Comparison of ENCODE assay signal across 26 cellular contexts in genomic region chr11:127639916-127640315, GRCh38.
DNase-seq lines count a peak whose midpoint lies in the region; ATAC-seq and TF ChIP-seq lines count a peak whose summit lies in the region.
"Had no signal": no experiment of that assay in that cellular context is flagged by ENCODE, and none has a peak within 500 bp of the region (broad histone marks: within the 10 kb centered on the region; RNA-seq: fewer than 3 reads in every experiment).

No MANE protein-coding gene starts in this region.

- intact Hi-C loops in PC-3 (cut with micrococcal nuclease) = no loop called here

- H2AFZ ChIP-seq in PC-3 (ENCODE audit: low read length) = no peak overlapping the region

- H3K9ac ChIP-seq in PC-3 (ENCODE audit: low read length) = no peak overlapping the region

- H4K20me1 ChIP-seq in PC-3 (ENCODE audit: low read length) = no peaks in the 10 kb centered on the region

- H3K27me3 ChIP-seq in PC-3 (ENCODE audit: low read length) = no peaks in the 10 kb centered on the region
- H3K27me3 ChIP-seq: colonic mucosa, upper lobe of right lung had no signal

- no peaks in the 10 kb centered on the region for H3K4me1 ChIP-seq in PC-3 (ENCODE audit: insufficient read depth, low read length)
- H3K4me1 ChIP-seq: colonic mucosa, upper lobe of right lung had no signal

- no peak overlapping the region for H3K27ac ChIP-seq in PC-3 (ENCODE audit: low read length)
- H3K27ac ChIP-seq: 22Rv1, colonic mucosa, HL-60, upper lobe of right lung had no signal

- no peaks in the 10 kb centered on the region for H3F3A ChIP-seq in PC-3 (ENCODE audit: low read length, unreplicated experiment)

- ATAC-seq in PC-3 (no peak), HG02981 (IDR thresholded peaks at IDR 0.05; ENCODE audit: unreplicated experiment) (no peak)
- ATAC-seq: SK-N-SH treated with all-trans-retinoic acid at 6 μM for 48 hours; stimulated activated effector memory CD8-positive, alpha-beta T cell treated with anti-CD3 and anti-CD28 coated beads, Interleukin-12 subunit alpha, Interleukin-12 subunit beta, amount 100 ng/mL, for 72 hours; upper lobe of right lung had no signal

- H3K4me3 ChIP-seq in PC-3 (ENCODE audit: low read length) (no peak overlapping the region), epithelial cell of esophagus (ENCODE audit: low read length) (no peak overlapping the region)
- H3K4me3 ChIP-seq: colonic mucosa, smooth muscle cell, upper lobe of right lung had no signal

- no peaks in the 10 kb centered on the region for H3K36me3 ChIP-seq in PC-3 (ENCODE audit: low read depth, low read length)
- H3K36me3 ChIP-seq: colonic mucosa, upper lobe of right lung had no signal

- CTCF ChIA-PET in PC-3 (lab: Charles Lee) = no interaction called here

- DNase-seq in DMS53 (lab: John Stamatoyannopoulos, UW) = peak; percentile 24
- DNase-seq in DMS53 treated with DMSO at 0.1 percent for 48 hours (lab: John Stamatoyannopoulos, UW; ENCODE audit: unreplicated experiment) = no peak
- DNase-seq in PC-3 = peak; percentile 42
- peak; percentile 34 for DNase-seq in epithelial cell of esophagus (ENCODE audit: low read depth)
- DNase-seq in renal cortical epithelial cell (ENCODE audit: low read depth) = peak; percentile 84
- DNase-seq in effector CD8-positive, alpha-beta T cell (lab: John Stamatoyannopoulos, UW) = no peak
- DNase-seq in NCI-H2196 (lab: John Stamatoyannopoulos, UW; ENCODE audit: unreplicated experiment) = no peak
- DNase-seq: activated CD4-positive, alpha-beta T cell treated with anti-CD3 and anti-CD28 coated beads for 48 hours; activated naive CD4-positive, alpha-beta T cell treated with anti-CD3 and anti-CD28 coated beads for 36 hours; CD8-positive, alpha-beta memory T cell; colonic mucosa; H9; kidney; NCI-H1436; NCI-H2107; NCI-H524 treated with DMSO at 0.1 percent for 48 hours; occipital lobe; RPMI8226; substantia nigra; upper lobe of right lung had no signal

- H3K79me2 ChIP-seq in PC-3 (ENCODE audit: low read length) = no peaks in the 10 kb centered on the region

- no peaks in the 10 kb centered on the region for H3K9me2 ChIP-seq in PC-3 (replicated peaks; ENCODE audit: low read length)

- no TSS peak for BruUV-seq in PC-3 (replicated peaks; lab: Mats Ljungman, UMichigan)

- no peak for TF ChIP-seq CTCF in PC-3 (conservative IDR thresholded peaks at IDR 0.05; ENCODE audit: low read depth, low read length)
- no peak for TF ChIP-seq CTCF in epithelial cell of esophagus (IDR thresholded peaks at IDR 0.05; ENCODE audit: insufficient read depth, low read depth, low read length, missing control alignments)

- no peak overlapping the region for H3K4me2 ChIP-seq in PC-3 (ENCODE audit: low read length)
- H3K4me2 ChIP-seq: smooth muscle cell had no signal

- POLR2A ChIA-PET in PC-3 (lab: Charles Lee; ENCODE audit: unreplicated experiment) = no interaction called here

- H3K9me3 ChIP-seq in PC-3 (ENCODE audit: low read length) = no peaks in the 10 kb centered on the region
- H3K9me3 ChIP-seq: colonic mucosa, upper lobe of right lung had no signal

Comparison
In these comparisons a context has a peak if more than half of its experiments do, and no peak if none do; other contexts are left out.
1. DNase-seq: peak in DMS53 (single experiment), PC-3 (single experiment), epithelial cell of esophagus (single experiment) and renal cortical epithelial cell (single experiment); none in DMS53 treated with DMSO at 0.1 percent for 48 hours (single experiment), effector CD8-positive, alpha-beta T cell (single experiment) and NCI-H2196 (single experiment).